27 cellular contexts compared by ENCODE assay signal in the genomic region with DNA sequence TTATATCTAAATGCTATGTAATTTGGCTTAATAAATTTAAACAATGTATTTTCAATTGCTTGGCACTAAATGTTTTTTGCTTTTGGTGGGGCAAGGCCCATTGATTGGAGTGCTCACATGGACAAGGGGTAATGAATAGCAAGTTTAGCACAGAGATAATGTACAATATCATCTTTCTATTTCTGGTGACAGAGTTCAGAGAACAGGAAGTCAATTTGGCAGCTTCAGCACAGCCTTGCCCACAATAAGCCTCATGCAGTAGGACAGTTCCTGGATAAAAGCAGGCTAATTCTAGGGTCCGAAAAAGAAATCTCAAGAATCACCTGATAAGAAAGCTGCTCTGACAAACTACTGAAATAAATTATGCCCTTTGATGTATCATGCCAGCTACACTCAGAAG.
"Had no signal": no experiment of that assay in that cellular context is flagged by ENCODE, and none has a peak within 500 bp of the region (broad histone marks: within the 10 kb centered on the region; RNA-seq: fewer than 3 reads in every experiment).

No MANE protein-coding gene starts in this region.

- H3K4me2 ChIP-seq: neural progenitor cell had no signal

- H3K9me3 ChIP-seq: colonic mucosa, gastroesophageal sphincter, prostate gland, thyroid gland, vagina had no signal

- H2AFZ ChIP-seq: neural progenitor cell had no signal

- H3K4me3 ChIP-seq: colonic mucosa, gastroesophageal sphincter, neural progenitor cell, prostate gland, sigmoid colon, stomach, thyroid gland, vagina had no signal

- ATAC-seq: esophagus mucosa; gastroesophageal sphincter; naive thymus-derived CD4-positive, alpha-beta T cell; stimulated activated effector memory CD8-positive, alpha-beta T cell treated with anti-CD3 and anti-CD28 coated beads, Interleukin-12 subunit alpha, Interleukin-12 subunit beta, amount 100 ng/mL, for 72 hours had no signal

- H3K27ac ChIP-seq: colonic mucosa, epithelial cell of prostate, gastroesophageal sphincter, neural progenitor cell, prostate gland, sigmoid colon, stomach, thyroid gland, vagina had no signal

- H3K27me3 ChIP-seq: colonic mucosa, gastroesophageal sphincter, neural progenitor cell, sigmoid colon, stomach, thyroid gland, vagina had no signal

- DNase-seq: colonic mucosa; effector CD8-positive, alpha-beta T cell; endodermal cell; foreskin fibroblast; hypothalamus; immature natural killer cell; islet precursor cell; kidney glomerular epithelial cell; mammary epithelial cell; mesendoderm; midbrain; naive thymus-derived CD4-positive, alpha-beta T cell; right cardiac atrium; sigmoid colon; stimulated activated CD4-positive, alpha-beta T cell treated with anti-CD3 and anti-CD28 coated beads, Interleukin-2, amount 100 ng/mL, for 24 hours; stimulated activated CD4-positive, alpha-beta T cell treated with anti-CD3 and anti-CD28 coated beads, Interleukin-4, amount 100 ng/mL, for 24 hours; stimulated activated naive CD4-positive, alpha-beta T cell treated with Interleukin-2 at 50 U/mL for 16 hours; stomach; thyroid gland; trophoblast cell had no signal

- H3K36me3 ChIP-seq: colonic mucosa, gastroesophageal sphincter, neural progenitor cell, prostate gland, sigmoid colon, stomach, thyroid gland, vagina had no signal

- H3K4me1 ChIP-seq: colonic mucosa, gastroesophageal sphincter, neural progenitor cell, prostate gland, sigmoid colon, stomach, thyroid gland, vagina had no signal

- H3K9ac ChIP-seq: neural progenitor cell had no signal
